In genomic region chr11:95923730-95924413, GRCh38 we compare ENCODE assay signal across 1 cellular context.
A peak's percentile ranks its signal among the peaks of the same experiment; 100 is the strongest.
TF ChIP-seq lines count a peak whose summit lies in the region.

TSS of gene MTMR2 (minus strand) at chr11:95924107. CDS start at chr11:95923954, 153 bp downstream.

TF ChIP-seq in HepG2, 621 proteins besides CTCF, POLR2A, EP300 and RAD21 (continued from another document and continues in another):
- TF ChIP-seq, protein P1, sequence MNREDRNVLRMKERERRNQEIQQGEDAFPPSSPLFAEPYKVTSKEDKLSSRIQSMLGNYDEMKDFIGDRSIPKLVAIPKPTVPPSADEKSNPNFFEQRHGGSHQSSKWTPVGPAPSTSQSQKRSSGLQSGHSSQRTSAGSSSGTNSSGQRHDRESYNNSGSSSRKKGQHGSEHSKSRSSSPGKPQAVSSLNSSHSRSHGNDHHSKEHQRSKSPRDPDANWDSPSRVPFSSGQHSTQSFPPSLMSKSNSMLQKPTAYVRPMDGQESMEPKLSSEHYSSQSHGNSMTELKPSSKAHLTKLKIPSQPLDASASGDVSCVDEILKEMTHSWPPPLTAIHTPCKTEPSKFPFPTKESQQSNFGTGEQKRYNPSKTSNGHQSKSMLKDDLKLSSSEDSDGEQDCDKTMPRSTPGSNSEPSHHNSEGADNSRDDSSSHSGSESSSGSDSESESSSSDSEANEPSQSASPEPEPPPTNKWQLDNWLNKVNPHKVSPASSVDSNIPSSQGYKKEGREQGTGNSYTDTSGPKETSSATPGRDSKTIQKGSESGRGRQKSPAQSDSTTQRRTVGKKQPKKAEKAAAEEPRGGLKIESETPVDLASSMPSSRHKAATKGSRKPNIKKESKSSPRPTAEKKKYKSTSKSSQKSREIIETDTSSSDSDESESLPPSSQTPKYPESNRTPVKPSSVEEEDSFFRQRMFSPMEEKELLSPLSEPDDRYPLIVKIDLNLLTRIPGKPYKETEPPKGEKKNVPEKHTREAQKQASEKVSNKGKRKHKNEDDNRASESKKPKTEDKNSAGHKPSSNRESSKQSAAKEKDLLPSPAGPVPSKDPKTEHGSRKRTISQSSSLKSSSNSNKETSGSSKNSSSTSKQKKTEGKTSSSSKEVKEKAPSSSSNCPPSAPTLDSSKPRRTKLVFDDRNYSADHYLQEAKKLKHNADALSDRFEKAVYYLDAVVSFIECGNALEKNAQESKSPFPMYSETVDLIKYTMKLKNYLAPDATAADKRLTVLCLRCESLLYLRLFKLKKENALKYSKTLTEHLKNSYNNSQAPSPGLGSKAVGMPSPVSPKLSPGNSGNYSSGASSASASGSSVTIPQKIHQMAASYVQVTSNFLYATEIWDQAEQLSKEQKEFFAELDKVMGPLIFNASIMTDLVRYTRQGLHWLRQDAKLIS (CRISPR knock-in tag; IDR thresholded peaks at IDR 0.05) = peak; percentile 62; the same call in 1 of the 2 replicates
- TF ChIP-seq TFE3 (CRISPR knock-in tag; IDR thresholded peaks at IDR 0.05) (peak; percentile 69; the same call in 1 of the 2 replicates), ARHGAP35 (CRISPR knock-in tag; IDR thresholded peaks at IDR 0.05; ENCODE audit: borderline replicate concordance) (peak; percentile 81; the same call in 1 of the 2 replicates), ZBTB44 (CRISPR knock-in tag; IDR thresholded peaks at IDR 0.05) (no peak), REST (IDR thresholded peaks at IDR 0.05; ENCODE audit: borderline replicate concordance in 1 of 2, low read depth in 1 of 2, low read length in 2 of 2) (peak in 1 of 2 experiments; percentile 60; a peak in 1 of 4 replicates), NCOA5 (CRISPR knock-in tag; IDR thresholded peaks at IDR 0.05) (no peak), BRD4 (CRISPR knock-in tag; IDR thresholded peaks at IDR 0.05) (peak; percentile 87), ZNF382 (CRISPR knock-in tag; IDR thresholded peaks at IDR 0.05; ENCODE audit: borderline replicate concordance) (no peak), RAD51 (IDR thresholded peaks at IDR 0.05; ENCODE audit: borderline replicate concordance) (no peak), RFXAP (CRISPR knock-in tag; IDR thresholded peaks at IDR 0.05; ENCODE audit: borderline replicate concordance) (peak; percentile 47; the same call in 1 of the 2 replicates), ZNF768 (CRISPR knock-in tag; IDR thresholded peaks at IDR 0.05) (peak; percentile 79; the same call in 1 of the 2 replicates), ZNF670 (CRISPR knock-in tag; IDR thresholded peaks at IDR 0.05; ENCODE audit: borderline replicate concordance) (peak; percentile 67; the same call in 1 of the 2 replicates), ZNF740 (CRISPR knock-in tag; IDR thresholded peaks at IDR 0.05) (no peak), TAF15 (IDR thresholded peaks at IDR 0.05; ENCODE audit: low read depth, low read length, poor library complexity, severe bottlenecking) (no peak), KDM1A (CRISPR knock-in tag; IDR thresholded peaks at IDR 0.05) (no peak), CENPT (CRISPR knock-in tag; IDR thresholded peaks at IDR 0.05; ENCODE audit: low read depth) (peak; percentile 67; the same call in 1 of the 2 replicates), ZNF275 (CRISPR knock-in tag; IDR thresholded peaks at IDR 0.05; ENCODE audit: borderline replicate concordance) (peak; percentile 71; the same call in 1 of the 2 replicates), ZSCAN31 (CRISPR knock-in tag; IDR thresholded peaks at IDR 0.05; ENCODE audit: low read depth) (peak; percentile 81), KDM5B (CRISPR knock-in tag; IDR thresholded peaks at IDR 0.05; ENCODE audit: borderline replicate concordance) (peak; percentile 97), ZNF326 (CRISPR knock-in tag; IDR thresholded peaks at IDR 0.05; ENCODE audit: borderline replicate concordance) (no peak), ZNF850 (CRISPR knock-in tag; conservative IDR thresholded peaks at IDR 0.05) (no peak), RFX5 (IDR thresholded peaks at IDR 0.05; ENCODE audit: low read depth, low read length) (no peak), ZNF253 (CRISPR knock-in tag; IDR thresholded peaks at IDR 0.05; ENCODE audit: borderline replicate concordance) (0 out of 2 replicates have a peak, but pooled peaks have one; percentile 59), ZNF292 (CRISPR knock-in tag; IDR thresholded peaks at IDR 0.05; ENCODE audit: borderline replicate concordance, low read depth) (peak; percentile 93), THAP8 (CRISPR knock-in tag; IDR thresholded peaks at IDR 0.05; ENCODE audit: borderline replicate concordance) (no peak; the same call in 1 of the 2 replicates), SUZ12 (IDR thresholded peaks at IDR 0.05; ENCODE audit: low read depth, low read length) (peak; percentile 28; the same call in 1 of the 2 replicates), E2F5 (CRISPR knock-in tag; conservative IDR thresholded peaks at IDR 0.05) (peak; percentile 42; the same call in 1 of the 2 replicates), TEAD2 (CRISPR knock-in tag; IDR thresholded peaks at IDR 0.05) (no peak)
- TF ChIP-seq, protein P2, sequence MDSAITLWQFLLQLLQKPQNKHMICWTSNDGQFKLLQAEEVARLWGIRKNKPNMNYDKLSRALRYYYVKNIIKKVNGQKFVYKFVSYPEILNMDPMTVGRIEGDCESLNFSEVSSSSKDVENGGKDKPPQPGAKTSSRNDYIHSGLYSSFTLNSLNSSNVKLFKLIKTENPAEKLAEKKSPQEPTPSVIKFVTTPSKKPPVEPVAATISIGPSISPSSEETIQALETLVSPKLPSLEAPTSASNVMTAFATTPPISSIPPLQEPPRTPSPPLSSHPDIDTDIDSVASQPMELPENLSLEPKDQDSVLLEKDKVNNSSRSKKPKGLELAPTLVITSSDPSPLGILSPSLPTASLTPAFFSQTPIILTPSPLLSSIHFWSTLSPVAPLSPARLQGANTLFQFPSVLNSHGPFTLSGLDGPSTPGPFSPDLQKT (CRISPR knock-in tag; IDR thresholded peaks at IDR 0.05; ENCODE audit: borderline replicate concordance) = no peak
- TF ChIP-seq, protein P3, sequence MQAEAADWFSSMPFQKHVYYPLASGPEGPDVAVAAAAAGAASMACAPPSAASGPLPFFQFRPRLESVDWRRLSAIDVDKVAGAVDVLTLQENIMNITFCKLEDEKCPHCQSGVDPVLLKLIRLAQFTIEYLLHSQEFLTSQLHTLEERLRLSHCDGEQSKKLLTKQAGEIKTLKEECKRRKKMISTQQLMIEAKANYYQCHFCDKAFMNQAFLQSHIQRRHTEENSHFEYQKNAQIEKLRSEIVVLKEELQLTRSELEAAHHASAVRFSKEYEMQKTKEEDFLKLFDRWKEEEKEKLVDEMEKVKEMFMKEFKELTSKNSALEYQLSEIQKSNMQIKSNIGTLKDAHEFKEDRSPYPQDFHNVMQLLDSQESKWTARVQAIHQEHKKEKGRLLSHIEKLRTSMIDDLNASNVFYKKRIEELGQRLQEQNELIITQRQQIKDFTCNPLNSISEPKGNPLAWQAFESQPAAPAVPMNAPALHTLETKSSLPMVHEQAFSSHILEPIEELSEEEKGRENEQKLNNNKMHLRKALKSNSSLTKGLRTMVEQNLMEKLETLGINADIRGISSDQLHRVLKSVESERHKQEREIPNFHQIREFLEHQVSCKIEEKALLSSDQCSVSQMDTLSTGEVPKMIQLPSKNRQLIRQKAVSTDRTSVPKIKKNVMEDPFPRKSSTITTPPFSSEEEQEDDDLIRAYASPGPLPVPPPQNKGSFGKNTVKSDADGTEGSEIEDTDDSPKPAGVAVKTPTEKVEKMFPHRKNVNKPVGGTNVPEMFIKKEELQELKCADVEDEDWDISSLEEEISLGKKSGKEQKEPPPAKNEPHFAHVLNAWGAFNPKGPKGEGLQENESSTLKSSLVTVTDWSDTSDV (CRISPR knock-in tag; IDR thresholded peaks at IDR 0.05) = no peak
- TF ChIP-seq, protein P4, sequence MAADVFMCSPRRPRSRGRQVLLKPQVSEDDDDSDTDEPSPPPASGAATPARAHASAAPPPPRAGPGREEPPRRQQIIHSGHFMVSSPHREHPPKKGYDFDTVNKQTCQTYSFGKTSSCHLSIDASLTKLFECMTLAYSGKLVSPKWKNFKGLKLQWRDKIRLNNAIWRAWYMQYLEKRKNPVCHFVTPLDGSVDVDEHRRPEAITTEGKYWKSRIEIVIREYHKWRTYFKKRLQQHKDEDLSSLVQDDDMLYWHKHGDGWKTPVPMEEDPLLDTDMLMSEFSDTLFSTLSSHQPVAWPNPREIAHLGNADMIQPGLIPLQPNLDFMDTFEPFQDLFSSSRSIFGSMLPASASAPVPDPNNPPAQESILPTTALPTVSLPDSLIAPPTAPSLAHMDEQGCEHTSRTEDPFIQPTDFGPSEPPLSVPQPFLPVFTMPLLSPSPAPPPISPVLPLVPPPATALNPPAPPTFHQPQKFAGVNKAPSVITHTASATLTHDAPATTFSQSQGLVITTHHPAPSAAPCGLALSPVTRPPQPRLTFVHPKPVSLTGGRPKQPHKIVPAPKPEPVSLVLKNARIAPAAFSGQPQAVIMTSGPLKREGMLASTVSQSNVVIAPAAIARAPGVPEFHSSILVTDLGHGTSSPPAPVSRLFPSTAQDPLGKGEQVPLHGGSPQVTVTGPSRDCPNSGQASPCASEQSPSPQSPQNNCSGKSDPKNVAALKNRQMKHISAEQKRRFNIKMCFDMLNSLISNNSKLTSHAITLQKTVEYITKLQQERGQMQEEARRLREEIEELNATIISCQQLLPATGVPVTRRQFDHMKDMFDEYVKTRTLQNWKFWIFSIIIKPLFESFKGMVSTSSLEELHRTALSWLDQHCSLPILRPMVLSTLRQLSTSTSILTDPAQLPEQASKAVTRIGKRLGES (CRISPR knock-in tag; IDR thresholded peaks at IDR 0.05; ENCODE audit: borderline replicate concordance) = no peak
- TF ChIP-seq, protein P5, sequence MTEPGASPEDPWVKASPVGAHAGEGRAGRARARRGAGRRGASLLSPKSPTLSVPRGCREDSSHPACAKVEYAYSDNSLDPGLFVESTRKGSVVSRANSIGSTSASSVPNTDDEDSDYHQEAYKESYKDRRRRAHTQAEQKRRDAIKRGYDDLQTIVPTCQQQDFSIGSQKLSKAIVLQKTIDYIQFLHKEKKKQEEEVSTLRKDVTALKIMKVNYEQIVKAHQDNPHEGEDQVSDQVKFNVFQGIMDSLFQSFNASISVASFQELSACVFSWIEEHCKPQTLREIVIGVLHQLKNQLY (CRISPR knock-in tag; IDR thresholded peaks at IDR 0.05) = no peak
